ENCODE assay signal across 2 cellular contexts in the genomic region with DNA sequence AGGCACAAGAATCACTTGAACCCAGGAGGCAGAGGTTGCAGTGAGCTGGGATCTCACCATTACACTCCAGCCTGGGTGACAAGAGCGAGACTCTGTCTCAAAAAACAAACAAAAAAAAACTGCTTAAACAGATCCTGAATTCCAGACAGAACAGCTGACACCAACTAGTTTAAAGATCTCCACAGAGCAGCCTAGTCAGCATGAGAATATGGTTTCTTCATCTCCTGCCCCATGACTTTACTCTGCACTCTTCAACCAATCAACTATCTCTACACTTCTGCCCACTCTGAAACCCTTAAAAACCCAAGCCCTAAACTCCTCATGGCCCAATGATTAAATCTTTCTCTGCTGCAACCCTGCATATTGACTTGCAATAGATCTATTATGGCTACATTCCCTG.
TF ChIP-seq lines count a peak whose summit lies in the region.

No MANE protein-coding gene starts in this region.

TF ChIP-seq in IMR-90, 13 proteins besides CTCF, POLR2A, EP300 and RAD21:
- TF ChIP-seq CHD1 (IDR thresholded peaks at IDR 0.05; ENCODE audit: low read depth, low read length) (no peak), NFE2L2 (IDR thresholded peaks at IDR 0.05; ENCODE audit: low read depth, low read length) (no peak)

TF ChIP-seq in H1, 55 proteins besides CTCF, POLR2A, EP300 and RAD21:
- TF ChIP-seq BRCA1 (IDR thresholded peaks at IDR 0.05; ENCODE audit: low read depth, low read length) (no peak), SP2 (IDR thresholded peaks at IDR 0.05; ENCODE audit: low read length) (no peak), TBP (IDR thresholded peaks at IDR 0.05; ENCODE audit: low read depth, low read length) (no peak), NANOG (IDR thresholded peaks at IDR 0.05; ENCODE audit: insufficient read depth, low read depth, low read length, poor library complexity, severe bottlenecking) (no peak), KDM4A (IDR thresholded peaks at IDR 0.05; ENCODE audit: low read depth, low read length, severe bottlenecking) (no peak), GABPA (IDR thresholded peaks at IDR 0.05; ENCODE audit: borderline replicate concordance, insufficient read depth, low read length) (no peak), SIN3A (conservative IDR thresholded peaks at IDR 0.05 in 1 of 2, IDR thresholded peaks at IDR 0.05 in 1 of 2; ENCODE audit: low read depth in 1 of 2, low read length in 2 of 2) (no peak), SUZ12 (IDR thresholded peaks at IDR 0.05; ENCODE audit: low read length) (no peak), SP4 (IDR thresholded peaks at IDR 0.05; ENCODE audit: low read length) (no peak), POLR2AphosphoS5 (IDR thresholded peaks at IDR 0.05; ENCODE audit: low read depth, low read length) (no peak), CBX8 (IDR thresholded peaks at IDR 0.05; ENCODE audit: borderline replicate concordance, low read depth, low read length) (no peak), ZNF274 (IDR thresholded peaks at IDR 0.05; ENCODE audit: borderline replicate concordance, extremely low read depth, low read length) (no peak), RNF2 (IDR thresholded peaks at IDR 0.05; ENCODE audit: borderline replicate concordance, low read depth, low read length, missing control alignments, poor library complexity, severe bottlenecking) (no peak), SP1 (IDR thresholded peaks at IDR 0.05; ENCODE audit: low read depth, low read length) (no peak)
- TF ChIP-seq, protein P1, sequence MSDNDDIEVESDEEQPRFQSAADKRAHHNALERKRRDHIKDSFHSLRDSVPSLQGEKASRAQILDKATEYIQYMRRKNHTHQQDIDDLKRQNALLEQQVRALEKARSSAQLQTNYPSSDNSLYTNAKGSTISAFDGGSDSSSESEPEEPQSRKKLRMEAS (IDR thresholded peaks at IDR 0.05), result no peak
- TF ChIP-seq, protein P2, sequence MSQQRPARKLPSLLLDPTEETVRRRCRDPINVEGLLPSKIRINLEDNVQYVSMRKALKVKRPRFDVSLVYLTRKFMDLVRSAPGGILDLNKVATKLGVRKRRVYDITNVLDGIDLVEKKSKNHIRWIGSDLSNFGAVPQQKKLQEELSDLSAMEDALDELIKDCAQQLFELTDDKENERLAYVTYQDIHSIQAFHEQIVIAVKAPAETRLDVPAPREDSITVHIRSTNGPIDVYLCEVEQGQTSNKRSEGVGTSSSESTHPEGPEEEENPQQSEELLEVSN (IDR thresholded peaks at IDR 0.05), result no peak
- TF ChIP-seq, protein P3, sequence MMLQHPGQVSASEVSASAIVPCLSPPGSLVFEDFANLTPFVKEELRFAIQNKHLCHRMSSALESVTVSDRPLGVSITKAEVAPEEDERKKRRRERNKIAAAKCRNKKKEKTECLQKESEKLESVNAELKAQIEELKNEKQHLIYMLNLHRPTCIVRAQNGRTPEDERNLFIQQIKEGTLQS (IDR thresholded peaks at IDR 0.05; ENCODE audit: insufficient read depth, low read depth, low read length), result no peak
